8 cellular contexts compared by ENCODE assay signal in the genomic region with DNA sequence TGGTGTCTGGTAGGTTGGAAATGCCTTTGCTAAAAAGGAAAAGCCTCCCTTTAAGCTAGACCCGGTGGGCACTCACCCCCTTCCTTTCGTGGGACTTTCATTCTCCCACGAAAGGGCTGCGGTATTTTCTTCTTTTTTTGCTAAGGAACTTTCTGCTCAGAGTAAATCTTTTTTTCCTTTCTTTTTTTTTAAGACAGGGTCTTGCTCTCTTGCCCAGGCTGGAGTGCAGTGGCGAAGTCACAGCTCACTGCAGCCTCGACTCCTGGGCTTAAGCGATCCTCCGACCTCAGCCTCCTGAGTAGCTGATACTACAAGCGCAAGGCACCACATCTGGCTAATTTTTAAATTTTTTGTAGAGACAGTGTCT. TPM values are rescaled to one million over a fixed set of nuclear protein-coding genes. Genes with fewer than 3 reads are reported as not detected.
DNase-seq lines count a peak whose midpoint lies in the region; ATAC-seq, FAIRE-seq and TF ChIP-seq lines count a peak whose summit lies in the region.

No MANE protein-coding gene starts in this region.

- intact Hi-C loops in activated B cell treated with CpG ODN at 0.5 μM for 24 hours (cut with micrococcal nuclease): loop anchor here (1.0 kb wide), 2 partner anchors 11 to 63 kb away; a partner anchor contains a TSS

- H3K9me2 ChIP-seq in hepatocyte (replicated peaks; ENCODE audit: insufficient read depth): no peaks in the 10 kb centered on the region

- no peaks in the 10 kb centered on the region for H3K79me2 ChIP-seq in hepatocyte

- H3K4me1 ChIP-seq in HAP-1: peaks cover 7% of the 10 kb centered on the region; the same call in 1 of the 2 replicates
- peaks cover 8% of the 10 kb centered on the region for H3K4me1 ChIP-seq in hepatocyte (ENCODE audit: insufficient read depth)
- H3K4me1 ChIP-seq in neuronal stem cell (ENCODE audit: control insufficient read depth in 2 of 2, insufficient read depth in 1 of 2, low read depth in 1 of 2, low read length in 2 of 2): peaks cover 0 to 13% of the 10 kb centered on the region in 2 donors

- H2AFZ ChIP-seq in hepatocyte: no peak overlapping the region
- no peak overlapping the region for H2AFZ ChIP-seq in neuronal stem cell (ENCODE audit: low read length)

- in situ Hi-C loops in HAP-1 (cut with MboI; ENCODE audit: low sequenced_read_pairs): loop anchor here (5.0 kb wide), 1 partner anchor 63 kb away; no protein-coding TSS in a partner anchor
- in situ Hi-C loops in brain microvascular endothelial cell (cut with HindIII; ENCODE audit: low pct_ligation_motif_present, low sequenced_read_pairs): no loop called here

- H3K79me1 ChIP-seq in neuronal stem cell (ENCODE audit: low read depth, low read length): no peaks in the 10 kb centered on the region

- H2BK120ac ChIP-seq in neuronal stem cell (ENCODE audit: low read depth, low read length): no peak overlapping the region

- CTCF ChIA-PET in activated B cell treated with CpG ODN at 0.5 μM for 24 hours (lab: Charles Lee): interaction anchor here (1.0 to 22.9 kb wide), 25 partner anchors 9 to 397 kb away, joined by 3 to 534 read pairs (median 6); a partner anchor contains a TSS

- H2BK12ac ChIP-seq in neuronal stem cell (ENCODE audit: low read length): no peak overlapping the region

- no peak overlapping the region for H4K91ac ChIP-seq in neuronal stem cell (ENCODE audit: low read depth, low read length, poor library complexity)

- no peak for FAIRE-seq in RCC 7860 (lab: Jason Lieb, UNC)

- H3K18ac ChIP-seq in neuronal stem cell (ENCODE audit: low read length): no peak overlapping the region

- peaks cover 17% of the 10 kb centered on the region for H3K36me3 Mint-ChIP-seq in activated B cell treated with CpG ODN at 0.5 μM for 24 hours (ENCODE audit: low read depth)
- H3K36me3 Mint-ChIP-seq in stimulated activated memory B cell treated with anti-CD40 and anti-IgM and Interleukin-4, amounts not matched to agents 10 μg/mL and 1 μg/mL and 100 μg/mL, for 72 hours: peaks cover 26% of the 10 kb centered on the region

- no peaks in the 10 kb centered on the region for H3K27me3 Mint-ChIP-seq in activated B cell treated with CpG ODN at 0.5 μM for 24 hours
- H3K27me3 Mint-ChIP-seq in stimulated activated memory B cell treated with anti-CD40 and anti-IgM and Interleukin-4, amounts not matched to agents 10 μg/mL and 1 μg/mL and 100 μg/mL, for 72 hours: no peaks in the 10 kb centered on the region

- no peak overlapping the region for H2BK5ac ChIP-seq in neuronal stem cell (ENCODE audit: low read length)

- no peak overlapping the region for H3K9ac ChIP-seq in neuronal stem cell (ENCODE audit: low read depth, low read length, poor library complexity)

- POLR2A ChIA-PET in activated B cell treated with CpG ODN at 0.5 μM for 24 hours (lab: Charles Lee): interaction anchor here (0.9 to 4.7 kb wide), 9 partner anchors 12 to 89 kb away, joined by 3 to 46 read pairs (median 5); a partner anchor contains a TSS

- no peak overlapping the region for H2BK15ac ChIP-seq in neuronal stem cell (ENCODE audit: low read length)

- no peak for TF ChIP-seq CTCF in activated B cell treated with CpG ODN at 0.5 μM for 24 hours (IDR thresholded peaks at IDR 0.05)
- no peak for TF ChIP-seq CTCF in hepatocyte (IDR thresholded peaks at IDR 0.05; ENCODE audit: poor library complexity)
- TF ChIP-seq CTCF in brain microvascular endothelial cell (IDR thresholded peaks at IDR 0.05; ENCODE audit: low read depth, low read length, missing control alignments): no peak

- H3K27ac ChIP-seq in hepatocyte: no peak overlapping the region
- H3K27ac ChIP-seq in neuronal stem cell (replicated peaks; ENCODE audit: low read length): no peak overlapping the region
- H3K27ac ChIP-seq in brain microvascular endothelial cell: no peak overlapping the region

- H3K4me3 Mint-ChIP-seq in activated B cell treated with CpG ODN at 0.5 μM for 24 hours: peak overlapping the region; percentile 86
- peak overlapping the region; percentile 77 for H3K4me3 Mint-ChIP-seq in stimulated activated memory B cell treated with anti-CD40 and anti-IgM and Interleukin-4, amounts not matched to agents 10 μg/mL and 1 μg/mL and 100 μg/mL, for 72 hours

- no peak overlapping the region for H4K8ac ChIP-seq in neuronal stem cell (ENCODE audit: low read depth, low read length)

- H3K4me2 ChIP-seq in hepatocyte (peak overlapping the region; percentile 92), neuronal stem cell (ENCODE audit: insufficient read depth, low read length, poor library complexity, severe bottlenecking) (no peak overlapping the region)

- no peak overlapping the region for H3K14ac ChIP-seq in neuronal stem cell (ENCODE audit: low read length)

- no peaks in the 10 kb centered on the region for H3K9me3 ChIP-seq in HAP-1
- no peaks in the 10 kb centered on the region for H3K9me3 ChIP-seq in hepatocyte (ENCODE audit: low read depth)
- H3K9me3 ChIP-seq in neuronal stem cell (replicated peaks in 1 of 2; ENCODE audit: control insufficient read depth in 2 of 2, insufficient read depth in 1 of 2, low read depth in 1 of 2, low read length in 2 of 2): no peaks in the 10 kb centered on the region

- 66% methylated on average over 9 of the region's 9 CpGs for WGBS in hepatocyte (ENCODE audit: low lambda C conversion rate, missing lambda C conversion rate)
- no CpG with 5 or more reads among the region's 9 CpGs for WGBS in neuronal stem cell (ENCODE audit: extremely low coverage in 2 of 2, insufficient read length in 2 of 2, insufficient replicate concordance in 1 of 2), 2 donors

- no peak overlapping the region for H3K4ac ChIP-seq in neuronal stem cell (ENCODE audit: low read length)

- no peak overlapping the region for H2AK5ac ChIP-seq in neuronal stem cell (ENCODE audit: low read depth, low read length)

- H3K9me3 Mint-ChIP-seq in activated B cell treated with CpG ODN at 0.5 μM for 24 hours: no peaks in the 10 kb centered on the region
- H3K9me3 Mint-ChIP-seq in stimulated activated memory B cell treated with anti-CD40 and anti-IgM and Interleukin-4, amounts not matched to agents 10 μg/mL and 1 μg/mL and 100 μg/mL, for 72 hours: no peaks in the 10 kb centered on the region

- H3K23ac ChIP-seq in neuronal stem cell (ENCODE audit: low read depth, low read length, poor library complexity): no peak overlapping the region

- H3K4me3 ChIP-seq in HAP-1: 0 out of 2 replicates have a peak overlapping the region, but pooled peaks have one; percentile 25
- H3K4me3 ChIP-seq in hepatocyte: no peak overlapping the region
- H3K4me3 ChIP-seq in neuronal stem cell (ENCODE audit: low read length in 2 of 2): no peak overlapping the region
- H3K4me3 ChIP-seq in brain microvascular endothelial cell (ENCODE audit: low read depth, low read length): no peak overlapping the region

- H4K20me1 ChIP-seq in hepatocyte (ENCODE audit: insufficient read depth, poor library complexity, severe bottlenecking): no peaks in the 10 kb centered on the region

- DNase-seq in HAP-1 (ENCODE audit: low spot score in 2 of 2) (no peak), activated B cell treated with CpG ODN at 0.5 μM for 24 hours (no peak), hepatocyte (ENCODE audit: low spot score) (no peak), neuronal stem cell (ENCODE audit: low spot score) (no peak), brain microvascular endothelial cell (no peak), NCI-H82 treated with DMSO at 0.1 percent for 48 hours (lab: John Stamatoyannopoulos, UW; ENCODE audit: unreplicated experiment) (no peak), RCC 7860 (ENCODE audit: low spot score) (no peak)

- no peaks in the 10 kb centered on the region for H3K27me3 ChIP-seq in HAP-1 (ENCODE audit: low read depth)
- no peaks in the 10 kb centered on the region for H3K27me3 ChIP-seq in hepatocyte
- peaks cover 0 to 6% (median 0%) of the 10 kb centered on the region in 3 experiments for H3K27me3 ChIP-seq in neuronal stem cell (ENCODE audit: control insufficient read depth in 3 of 3, insufficient read depth in 3 of 3, low read depth in 1 of 3, low read length in 3 of 3)
- no peaks in the 10 kb centered on the region for H3K27me3 ChIP-seq in brain microvascular endothelial cell (replicated peaks)

- H3K36me3 ChIP-seq in HAP-1 (replicated peaks) (no peaks in the 10 kb centered on the region; the same call in 1 of the 2 replicates), hepatocyte (replicated peaks; ENCODE audit: insufficient read depth, low read depth) (no peaks in the 10 kb centered on the region), neuronal stem cell (replicated peaks in 1 of 2; ENCODE audit: control insufficient read depth in 2 of 2, insufficient read depth in 2 of 2, low read length in 2 of 2) (peaks cover 0 to 6% of the 10 kb centered on the region in 2 donors), brain microvascular endothelial cell (replicated peaks) (no peaks in the 10 kb centered on the region)

- ATAC-seq in activated B cell treated with CpG ODN at 0.5 μM for 24 hours (ENCODE audit: low read depth): no peak
- no peak for ATAC-seq in stimulated activated memory B cell treated with anti-CD40 and anti-IgM and Interleukin-4, amounts not matched to agents 10 μg/mL and 1 μg/mL and 100 μg/mL, for 72 hours

- peak overlapping the region; percentile 76 for H3K27ac Mint-ChIP-seq in activated B cell treated with CpG ODN at 0.5 μM for 24 hours
- H3K27ac Mint-ChIP-seq in stimulated activated memory B cell treated with anti-CD40 and anti-IgM and Interleukin-4, amounts not matched to agents 10 μg/mL and 1 μg/mL and 100 μg/mL, for 72 hours: peak overlapping the region; percentile 70

- H3K4me1 Mint-ChIP-seq in activated B cell treated with CpG ODN at 0.5 μM for 24 hours: peaks cover 50% of the 10 kb centered on the region
- peaks cover 46% of the 10 kb centered on the region for H3K4me1 Mint-ChIP-seq in stimulated activated memory B cell treated with anti-CD40 and anti-IgM and Interleukin-4, amounts not matched to agents 10 μg/mL and 1 μg/mL and 100 μg/mL, for 72 hours

RNA-seq across cellular contexts. Expression of a gene that starts 4.0 kb away (rescaled TPM):
- total RNA-seq in activated B cell treated with CpG ODN at 0.5 μM for 24 hours (not detected in 2 replicates), hepatocyte (not detected in 2 replicates)
- 0.23 TPM in 1 of 2 replicates, not detected in the other for polyA plus RNA-seq in hepatocyte
- 0.25 TPM for polyA plus RNA-seq in neuronal stem cell (2013, experiment 1 of 2)
- polyA plus RNA-seq in neuronal stem cell (2013, experiment 2 of 2): 0.30 TPM

RNA-seq across cellular contexts. Expression of a gene that starts 11.1 kb away (rescaled TPM):
- total RNA-seq in activated B cell treated with CpG ODN at 0.5 μM for 24 hours (31.7 and 35.2 TPM in 2 replicates), hepatocyte (42.0 and 50.7 TPM in 2 replicates)
- polyA plus RNA-seq in hepatocyte: 28.9 and 35.8 TPM in 2 replicates
- polyA plus RNA-seq in neuronal stem cell (2013, experiment 1 of 2): 16.8 TPM
- 16.4 TPM for polyA plus RNA-seq in neuronal stem cell (2013, experiment 2 of 2)

RNA-seq across cellular contexts. Expression of a gene that starts 25.9 kb away (rescaled TPM):
- not detected in 2 replicates for total RNA-seq in activated B cell treated with CpG ODN at 0.5 μM for 24 hours
- total RNA-seq in hepatocyte: 191 and 194 TPM in 2 replicates
- 159 and 178 TPM in 2 replicates for polyA plus RNA-seq in hepatocyte
- polyA plus RNA-seq in neuronal stem cell (2013, experiment 1 of 2): 13.8 TPM
- polyA plus RNA-seq in neuronal stem cell (2013, experiment 2 of 2): 15.1 TPM

RNA-seq across cellular contexts. Expression of a gene that starts 34.0 kb away (rescaled TPM):
- total RNA-seq in activated B cell treated with CpG ODN at 0.5 μM for 24 hours (2.6 and 2.7 TPM in 2 replicates), hepatocyte (12.3 and 12.8 TPM in 2 replicates)
- polyA plus RNA-seq in hepatocyte: 11.1 and 17.9 TPM in 2 replicates
- 23.7 TPM for polyA plus RNA-seq in neuronal stem cell (2013, experiment 1 of 2)
- polyA plus RNA-seq in neuronal stem cell (2013, experiment 2 of 2): 21.4 TPM

RNA-seq across cellular contexts. Expression of a gene that starts 41.9 kb away (rescaled TPM):
- total RNA-seq in activated B cell treated with CpG ODN at 0.5 μM for 24 hours (65.8 and 74.5 TPM in 2 replicates), hepatocyte (67.1 TPM in 2 replicates)
- 163 and 168 TPM in 2 replicates for polyA plus RNA-seq in hepatocyte
- polyA plus RNA-seq in neuronal stem cell (2013, experiment 1 of 2): 50.8 TPM
- polyA plus RNA-seq in neuronal stem cell (2013, experiment 2 of 2): 50.5 TPM

Comparison
In these comparisons a context has a peak if more than half of its experiments do, and no peak if none do; other contexts are left out.
1. RNA of a gene that starts 25.9 kb away (total RNA-seq): 191 to 194 TPM in hepatocyte; not detected in activated B cell treated with CpG ODN at 0.5 μM for 24 hours; every median in the first group is over 100 times any median in the second.